7 cellular contexts compared by ENCODE assay signal in genomic region chr2:100235098-100235497, GRCh38.
DNase-seq lines count a peak whose midpoint lies in the region; ATAC-seq and TF ChIP-seq lines count a peak whose summit lies in the region.

No MANE protein-coding gene starts in this region.

- no peaks in the 10 kb centered on the region for H3K27me3 ChIP-seq in esophagus muscularis mucosa

- H3K4me3 ChIP-seq in esophagus muscularis mucosa = no peak overlapping the region

- intact Hi-C loops in natural killer cell (cut with micrococcal nuclease) (no loop called here), esophagus muscularis mucosa (cut with DNase I) (no loop called here)

- ATAC-seq in GM19397 (IDR thresholded peaks at IDR 0.05; ENCODE audit: unreplicated experiment) = peak; percentile 96
- peak; percentile 93 for ATAC-seq in HG03064 (IDR thresholded peaks at IDR 0.05; ENCODE audit: low read depth, unreplicated experiment)
- ATAC-seq in natural killer cell = peak; percentile 41 to 68 (median 57)

- H3K4me1 ChIP-seq in esophagus muscularis mucosa = no peaks in the 10 kb centered on the region

- H3K27me3 Mint-ChIP-seq in natural killer cell (ENCODE audit: low read depth in 2 of 2) = peaks cover 0 to 5% of the 10 kb centered on the region in 2 donors

- H3K27ac ChIP-seq in esophagus muscularis mucosa (replicated peaks in 1 of 4) = no peak overlapping the region

- TF ChIP-seq EP300 in esophagus muscularis mucosa (IDR thresholded peaks at IDR 0.05) = no peak

- TF ChIP-seq CTCF in natural killer cell (IDR thresholded peaks at IDR 0.05) = no peak
- TF ChIP-seq CTCF in esophagus muscularis mucosa (IDR thresholded peaks at IDR 0.05) = no peak

- no peaks in the 10 kb centered on the region for H3K36me3 ChIP-seq in esophagus muscularis mucosa

- peaks cover 14 to 15% of the 10 kb centered on the region in 2 donors for H3K4me1 Mint-ChIP-seq in natural killer cell

- no peak for TF ChIP-seq POLR2A in esophagus muscularis mucosa (IDR thresholded peaks at IDR 0.05; ENCODE audit: low read depth)

- H3K9me3 ChIP-seq in esophagus muscularis mucosa = no peaks in the 10 kb centered on the region

- H3K27ac Mint-ChIP-seq in natural killer cell = peak overlapping the region in 1 of 2 donors; percentile 35

- H3K36me3 Mint-ChIP-seq in natural killer cell = no peaks in the 10 kb centered on the region

- DNase-seq in T-helper 22 cell (ENCODE audit: low read depth) = peak; percentile 14
- DNase-seq in natural killer cell = no peak
- DNase-seq in cerebellar cortex (ENCODE audit: low spot score) = no peak
- DNase-seq in esophagus muscularis mucosa (ENCODE audit: extremely low spot score) = no peak
- no peak for DNase-seq in DMS114 treated with DMSO at 0.1 percent for 48 hours (lab: John Stamatoyannopoulos, UW; ENCODE audit: unreplicated experiment)

- peak overlapping the region; percentile 55 for H3K4me3 Mint-ChIP-seq in natural killer cell

- WGBS in esophagus muscularis mucosa = 63% methylated on average over 10 of the region's 16 CpGs

- no peaks in the 10 kb centered on the region for H3K9me3 Mint-ChIP-seq in natural killer cell
